In genomic region chr12:132584472-132584871, GRCh38 we compare ENCODE assay signal across 21 cellular contexts. TPM values are rescaled to one million over a fixed set of nuclear protein-coding genes. Genes with fewer than 3 reads are reported as not detected.
DNase-seq lines count a peak whose midpoint lies in the region; ATAC-seq, FAIRE-seq and TF ChIP-seq lines count a peak whose summit lies in the region.
"Had no signal": no experiment of that assay in that cellular context is flagged by ENCODE, and none has a peak within 500 bp of the region (broad histone marks: within the 10 kb centered on the region; RNA-seq: fewer than 3 reads in every experiment).

No MANE protein-coding gene starts in this region.

- H3K36me3 Mint-ChIP-seq in WTC11: 0 out of 2 replicates have a peak, but pooled peaks cover 2% of the 10 kb centered on the region

- TF ChIP-seq POLR2A in HepG2 (IDR thresholded peaks at IDR 0.05; ENCODE audit: insufficient read depth in 1 of 2, low read depth in 2 of 2, low read length in 2 of 2) (no peak), right lobe of liver (IDR thresholded peaks at IDR 0.05) (no peak)

- 84% methylated on average over 10 of the region's 13 CpGs for WGBS in HepG2 (ENCODE audit: low lambda C conversion rate)
- WGBS in right lobe of liver (ENCODE audit: insufficient coverage, low coverage, low lambda C conversion rate, missing lambda C conversion rate): 70% methylated on average over 2 of the region's 13 CpGs

- H2AFZ ChIP-seq in HepG2 (ENCODE audit: low read length): no peak overlapping the region
- H2AFZ ChIP-seq: GM23248 had no signal

- POLR2A ChIA-PET in HepG2 (lab: Yijun Ruan, JAX) (no interaction called here), WTC11 (lab: Charles Lee) (no interaction called here)

- H3K4me1 ChIP-seq in HepG2 (ENCODE audit: insufficient read depth, low read length) (no peaks in the 10 kb centered on the region), right lobe of liver (no peaks in the 10 kb centered on the region)
- H3K4me1 ChIP-seq: BLaER1 had no signal

- H3K9ac ChIP-seq in HepG2 (ENCODE audit: insufficient read depth, low read depth, low read length): no peak overlapping the region
- H3K9ac ChIP-seq: BLaER1, GM23248 had no signal

- no peaks in the 10 kb centered on the region for H3K79me2 ChIP-seq in HepG2 (ENCODE audit: insufficient read depth, low read length)

- intact Hi-C loops in HepG2 (cut with micrococcal nuclease; ENCODE audit: unreplicated experiment): no loop called here
- intact Hi-C loops in right lobe of liver (cut with DNase I): no loop called here

- no peak overlapping the region for H3K27ac ChIP-seq in HepG2 (ENCODE audit: extremely low read length, insufficient read depth, low read length)
- H3K27ac ChIP-seq in right lobe of liver: no peak overlapping the region
- H3K27ac ChIP-seq: BLaER1, GM23248 had no signal

- H3K4me3 ChIP-seq in HepG2 (replicated peaks in 1 of 3; ENCODE audit: insufficient read depth in 1 of 3, low read depth in 2 of 3, low read length in 3 of 3) (no peak overlapping the region), right lobe of liver (no peak overlapping the region)
- H3K4me3 ChIP-seq: BLaER1, GM23248, K562 had no signal

- in situ Hi-C loops in HepG2 (cut with HindIII; ENCODE audit: extremely low pct_ligation_motif_present, low pct_unique_long_range_greater_than_20kb): no loop called here

- no peaks in the 10 kb centered on the region for H4K20me1 ChIP-seq in HepG2 (ENCODE audit: insufficient read depth, low read length)

- no peak overlapping the region for H3K27ac Mint-ChIP-seq in WTC11
- H3K27ac Mint-ChIP-seq: CD14-positive monocyte, H9 had no signal

- TF ChIP-seq EP300 in HepG2 (IDR thresholded peaks at IDR 0.05; ENCODE audit: low read depth in 2 of 2, low read length in 2 of 2): no peak
- TF ChIP-seq EP300 in HepG2 (CRISPR knock-in tag; IDR thresholded peaks at IDR 0.05; ENCODE audit: borderline replicate concordance): no peak

- no peak overlapping the region for H3K4me2 ChIP-seq in HepG2 (ENCODE audit: low read depth, low read length)
- H3K4me2 ChIP-seq: BLaER1 had no signal

- H3K27me3 Mint-ChIP-seq in WTC11 (ENCODE audit: low read depth): peaks cover 71% of the 10 kb centered on the region
- H3K27me3 Mint-ChIP-seq: CD4-positive, alpha-beta memory T cell had no signal

- no peak for TF ChIP-seq RAD21 in HepG2 (CRISPR knock-in tag; IDR thresholded peaks at IDR 0.05)

- CTCF ChIA-PET in HepG2 (lab: Yijun Ruan, JAX; ENCODE audit: low intra/inter-chr PET ratio, low total read pairs): no interaction called here
- CTCF ChIA-PET in WTC11 (lab: Charles Lee): no interaction called here

- H3K27me3 ChIP-seq in HepG2 (ENCODE audit: control insufficient read depth in 1 of 2, insufficient read depth in 2 of 2, low read length in 2 of 2) (peaks cover 0 to 12% of the 10 kb centered on the region in 2 experiments; a peak in 3 of 5 replicates), right lobe of liver (no peaks in the 10 kb centered on the region)
- H3K27me3 ChIP-seq: BLaER1 had no signal

- H3K4me1 Mint-ChIP-seq in WTC11: peaks cover 5% of the 10 kb centered on the region
- H3K4me1 Mint-ChIP-seq: CD14-positive monocyte; CD4-positive, alpha-beta memory T cell had no signal

- FAIRE-seq in HepG2 (lab: Jason Lieb, UNC): no peak
- FAIRE-seq: K562 had no signal

- H3K4me3 Mint-ChIP-seq in WTC11: peak overlapping the region; percentile 78; the same call in 1 of the 2 replicates
- H3K4me3 Mint-ChIP-seq: CD14-positive monocyte; CD4-positive, alpha-beta memory T cell had no signal

- H3K9me3 ChIP-seq in HepG2 (ENCODE audit: low read length) (no peaks in the 10 kb centered on the region), right lobe of liver (no peaks in the 10 kb centered on the region)
- H3K9me3 ChIP-seq: BLaER1 had no signal

- H3K36me3 ChIP-seq in HepG2 (replicated peaks in 1 of 2; ENCODE audit: control insufficient read depth in 1 of 2, insufficient read depth in 2 of 2, low read length in 2 of 2) (0 out of 5 replicates have a peak, but pooled peaks cover 1 to 2% of the 10 kb centered on the region in 2 experiments), right lobe of liver (no peaks in the 10 kb centered on the region)

- DNase-seq in HepG2 (ENCODE audit: low spot score): no peak
- DNase-seq in right lobe of liver: no peak
- DNase-seq in WTC11 (ENCODE audit: low spot score): no peak
- DNase-seq in left kidney (ENCODE audit: low read depth, low spot score): peak; percentile 16
- no peak for DNase-seq in NCI-H510A treated with DMSO at 0.1 percent for 48 hours (lab: John Stamatoyannopoulos, UW)
- DNase-seq in NCI-H748 (lab: John Stamatoyannopoulos, UW; ENCODE audit: unreplicated experiment): no peak
- DNase-seq: 8988T; CD4-positive, alpha-beta memory T cell; DMS153; DMS79; GF-D8; GM23248; H9 had no signal

- ATAC-seq in HepG2: no peak
- no peak for ATAC-seq in right lobe of liver
- ATAC-seq in WTC11: no peak
- no peak for ATAC-seq in HG02981 (IDR thresholded peaks at IDR 0.05; ENCODE audit: unreplicated experiment)
- no peak for ATAC-seq in GM19395 (IDR thresholded peaks at IDR 0.05; ENCODE audit: unreplicated experiment)
- ATAC-seq: K562 had no signal

- H3K9me3 Mint-ChIP-seq in WTC11: no peaks in the 10 kb centered on the region
- H3K9me3 Mint-ChIP-seq: CD4-positive, alpha-beta memory T cell; H9 had no signal

- BruUV-seq in HepG2 (replicated peaks; lab: Mats Ljungman, UMichigan): no TSS peak

- no peak for TF ChIP-seq CTCF in HepG2 (CRISPR knock-in tag; IDR thresholded peaks at IDR 0.05)
- TF ChIP-seq CTCF in right lobe of liver (IDR thresholded peaks at IDR 0.05): no peak
- TF ChIP-seq CTCF in WTC11 (IDR thresholded peaks at IDR 0.05): no peak

TF ChIP-seq in HepG2, 621 proteins besides CTCF, POLR2A, EP300 and RAD21:
- TF ChIP-seq ZNF782 (CRISPR knock-in tag; IDR thresholded peaks at IDR 0.05; ENCODE audit: borderline replicate concordance): no peak
- peak; percentile 97 for TF ChIP-seq ZNF329 (CRISPR knock-in tag; IDR thresholded peaks at IDR 0.05; ENCODE audit: low read depth)

TF ChIP-seq in WTC11, 78 proteins besides CTCF, POLR2A, EP300 and RAD21:
- TF ChIP-seq EMX1 (CRISPR knock-in tag; IDR thresholded peaks at IDR 0.05) (no peak), NR1H2 (CRISPR knock-in tag; IDR thresholded peaks at IDR 0.05) (no peak)
TF ChIP-seq in WTC11: peak in this region for 0.

RNA-seq across cellular contexts. Expression of gene LRCOL1, which starts 25.9 kb away (rescaled TPM):
- total RNA-seq in HepG2 (2016; rRNA removed; fragmentation: Illumina TruSeq; extraction: Trizol): not detected in 2 replicates
- total RNA-seq in HepG2 (2016; cell fraction: cytosol; rRNA removed; fragmentation: Illumina TruSeq; extraction: Trizol; ENCODE audit: low read depth): not detected in 2 replicates
- not detected in 2 replicates for total RNA-seq in HepG2 (2016; cell fraction: insoluble cytoplasmic fraction; rRNA removed; fragmentation: Illumina TruSeq; extraction: Trizol)
- not detected in 2 replicates for total RNA-seq in HepG2 (2016; cell fraction: membrane; rRNA removed; fragmentation: Illumina TruSeq; extraction: Trizol)
- total RNA-seq in HepG2 (2016; cell fraction: nucleus; rRNA removed; fragmentation: Illumina TruSeq; extraction: Trizol): not detected in 2 replicates
- 0.14 TPM in 1 of 2 replicates, not detected in the other for polyA plus RNA-seq in HepG2 (2011; rRNA removed)
- 0.05 and 0.09 TPM in 2 replicates for polyA plus RNA-seq in HepG2 (2011; cell fraction: cytosol; rRNA removed)
- 0.57 TPM in 1 of 2 replicates, not detected in the other for polyA plus RNA-seq in HepG2 (2011; cell fraction: nucleus; rRNA removed)
- polyA plus RNA-seq in HepG2 (2012): not detected in 2 replicates
- polyA plus RNA-seq in HepG2 (2016; cell fraction: cytosol; fragmentation: Illumina TruSeq; extraction: Trizol; ENCODE audit: low read depth): not detected in 2 replicates
- polyA plus RNA-seq in HepG2 (2016; cell fraction: insoluble cytoplasmic fraction; fragmentation: Illumina TruSeq; extraction: Trizol; ENCODE audit: low read depth): not detected in 2 replicates
- not detected in 2 replicates for polyA plus RNA-seq in HepG2 (2016; cell fraction: membrane; fragmentation: Illumina TruSeq; extraction: Trizol; ENCODE audit: low read depth)
- not detected in 2 replicates for polyA plus RNA-seq in HepG2 (2016; cell fraction: nucleus; fragmentation: Illumina TruSeq; extraction: Trizol; ENCODE audit: insufficient read depth, low read depth)
- not detected in 2 replicates for polyA minus RNA-seq in HepG2 (2011; rRNA and poly(A)+ RNA removed; ENCODE audit: low replicate concordance)
- not detected in 2 replicates for polyA minus RNA-seq in HepG2 (2011; cell fraction: cytosol; rRNA and poly(A)+ RNA removed)
- polyA minus RNA-seq in HepG2 (2011; cell fraction: nucleus; rRNA and poly(A)+ RNA removed): not detected in 2 replicates
- total RNA-seq in right lobe of liver: 10 to 100 TPM in 1 of 6 experiments, 1 to 10 TPM in 4, under 1 TPM in 1; 0.61 to 13.1 (median 6.8) TPM
- total RNA-seq in WTC11 (2021): 0.24 TPM in 1 of 3 replicates, not detected in the others
- total RNA-seq: A673; CD4-positive, alpha-beta memory T cell; GM23248; H9; HT-29; K562 had no signal
- polyA plus RNA-seq: CD14-positive monocyte; CD4-positive, alpha-beta memory T cell; GM23248; K562 had no signal

RNA-seq across cellular contexts. Expression of gene P2RX2, which starts 34.1 kb away (rescaled TPM):
- total RNA-seq in HepG2 (2016; rRNA removed; fragmentation: Illumina TruSeq; extraction: Trizol) (not detected in 2 replicates), right lobe of liver (not detected), WTC11 (2021) (1.6 to 2.6 TPM (median 2.1 TPM) in 3 replicates)
- total RNA-seq in HepG2 (2016; cell fraction: cytosol; rRNA removed; fragmentation: Illumina TruSeq; extraction: Trizol; ENCODE audit: low read depth): not detected in 2 replicates
- total RNA-seq in HepG2 (2016; cell fraction: insoluble cytoplasmic fraction; rRNA removed; fragmentation: Illumina TruSeq; extraction: Trizol): not detected in 2 replicates
- not detected in 2 replicates for total RNA-seq in HepG2 (2016; cell fraction: membrane; rRNA removed; fragmentation: Illumina TruSeq; extraction: Trizol)
- not detected in 2 replicates for total RNA-seq in HepG2 (2016; cell fraction: nucleus; rRNA removed; fragmentation: Illumina TruSeq; extraction: Trizol)
- not detected in 2 replicates for polyA plus RNA-seq in HepG2 (2011; rRNA removed)
- polyA plus RNA-seq in HepG2 (2011; cell fraction: cytosol; rRNA removed): not detected in 2 replicates
- polyA plus RNA-seq in HepG2 (2011; cell fraction: nucleus; rRNA removed): not detected in 2 replicates
- not detected in 2 replicates for polyA plus RNA-seq in HepG2 (2012)
- not detected in 2 replicates for polyA plus RNA-seq in HepG2 (2016; cell fraction: cytosol; fragmentation: Illumina TruSeq; extraction: Trizol; ENCODE audit: low read depth)
- not detected in 2 replicates for polyA plus RNA-seq in HepG2 (2016; cell fraction: insoluble cytoplasmic fraction; fragmentation: Illumina TruSeq; extraction: Trizol; ENCODE audit: low read depth)
- not detected in 2 replicates for polyA plus RNA-seq in HepG2 (2016; cell fraction: membrane; fragmentation: Illumina TruSeq; extraction: Trizol; ENCODE audit: low read depth)
- not detected in 2 replicates for polyA plus RNA-seq in HepG2 (2016; cell fraction: nucleus; fragmentation: Illumina TruSeq; extraction: Trizol; ENCODE audit: insufficient read depth, low read depth)
- polyA minus RNA-seq in HepG2 (2011; rRNA and poly(A)+ RNA removed; ENCODE audit: low replicate concordance): not detected in 2 replicates
- not detected in 2 replicates for polyA minus RNA-seq in HepG2 (2011; cell fraction: cytosol; rRNA and poly(A)+ RNA removed)
- polyA minus RNA-seq in HepG2 (2011; cell fraction: nucleus; rRNA and poly(A)+ RNA removed): not detected in 2 replicates
- total RNA-seq: A673; CD4-positive, alpha-beta memory T cell; GM23248; HT-29; K562 had no signal
- polyA plus RNA-seq: AG04450; CD14-positive monocyte; CD4-positive, alpha-beta memory T cell; GM23248; K562 had no signal
